Comparison of ENCODE assay signal across 17 cellular contexts in the genomic region with DNA sequence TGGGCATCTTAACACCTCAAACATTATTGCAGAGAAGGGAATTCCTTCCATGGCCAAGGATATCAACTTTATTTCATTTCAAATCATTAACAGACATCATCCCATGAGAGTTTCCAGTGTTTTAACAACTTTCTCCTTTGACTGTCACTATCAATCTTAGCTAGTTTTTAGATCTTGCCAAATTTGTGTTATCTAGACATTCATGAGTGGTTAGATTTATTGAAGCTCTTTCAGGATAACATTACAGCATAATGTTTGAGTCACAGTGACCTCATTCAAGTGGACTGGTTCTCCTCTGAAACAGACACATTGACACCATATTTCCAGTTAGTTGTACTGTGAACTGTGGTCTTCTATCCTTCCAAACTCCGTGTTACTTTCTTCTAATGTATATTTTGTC. TPM values are rescaled to one million over a fixed set of nuclear protein-coding genes. Genes with fewer than 3 reads are reported as not detected.
DNase-seq lines count a peak whose midpoint lies in the region; ATAC-seq and TF ChIP-seq lines count a peak whose summit lies in the region.
"Had no signal": no experiment of that assay in that cellular context is flagged by ENCODE, and none has a peak within 500 bp of the region (broad histone marks: within the 10 kb centered on the region; RNA-seq: fewer than 3 reads in every experiment).

No MANE protein-coding gene starts in this region.

- H3K27ac ChIP-seq in AG04450 (ENCODE audit: low read depth, low read length) = no peak overlapping the region
- H3K27ac ChIP-seq in fibroblast of lung (ENCODE audit: insufficient read depth, low read length) = no peak overlapping the region
- no peak overlapping the region for H3K27ac ChIP-seq in ovary
- no peak overlapping the region for H3K27ac ChIP-seq in gastrocnemius medialis
- H3K27ac ChIP-seq: left ventricle myocardium inferior had no signal

- 29 to 43% (median 30%) methylated on average over 1 of the region's 1 CpG for WGBS in ovary, 3 donors

- POLR2A ChIA-PET in AG04450 (lab: Yijun Ruan, JAX) (no interaction called here), GM10248 (lab: Yijun Ruan, JAX) (no interaction called here), T-cell (lab: Charles Lee) (no interaction called here)

- no peaks in the 10 kb centered on the region for H3K36me3 Mint-ChIP-seq in T-cell
- H3K36me3 Mint-ChIP-seq: naive thymus-derived CD4-positive, alpha-beta T cell had no signal

- peaks cover 31 to 52% of the 10 kb centered on the region in 2 donors for H3K27me3 Mint-ChIP-seq in T-cell

- H3K36me3 ChIP-seq in fibroblast of lung (ENCODE audit: control insufficient read depth, insufficient read depth, low read length) = no peaks in the 10 kb centered on the region
- H3K36me3 ChIP-seq in ovary = no peaks in the 10 kb centered on the region
- H3K36me3 ChIP-seq in gastrocnemius medialis = no peaks in the 10 kb centered on the region
- H3K36me3 ChIP-seq: left ventricle myocardium inferior had no signal

- H3K9ac ChIP-seq in fibroblast of lung (ENCODE audit: insufficient read depth, low read length) = no peak overlapping the region

- no peaks in the 10 kb centered on the region for H3K79me2 ChIP-seq in fibroblast of lung (ENCODE audit: control insufficient read depth, insufficient read depth, low read length)

- no peaks in the 10 kb centered on the region for H3K9me3 Mint-ChIP-seq in T-cell
- H3K9me3 Mint-ChIP-seq: endodermal cell; naive thymus-derived CD4-positive, alpha-beta T cell had no signal

- TF ChIP-seq EP300 in ovary (IDR thresholded peaks at IDR 0.05) = peak; percentile 52

- no peak for TF ChIP-seq CTCF in AG04450 (IDR thresholded peaks at IDR 0.05; ENCODE audit: low read depth, low read length)
- TF ChIP-seq CTCF in fibroblast of lung (conservative IDR thresholded peaks at IDR 0.05 in 1 of 2, IDR thresholded peaks at IDR 0.05 in 1 of 2; ENCODE audit: low read depth in 1 of 2, low read length in 2 of 2) = no peak
- no peak for TF ChIP-seq CTCF in ovary (IDR thresholded peaks at IDR 0.05)
- no peak for TF ChIP-seq CTCF in GM10248 (IDR thresholded peaks at IDR 0.05; ENCODE audit: control extremely low read depth, extremely low read depth, low read depth, missing control alignments)
- TF ChIP-seq CTCF in gastrocnemius medialis (IDR thresholded peaks at IDR 0.05 in 4 of 5, conservative IDR thresholded peaks at IDR 0.05 in 1 of 5) = no peak

- H3K27me3 ChIP-seq in AG04450 (ENCODE audit: control insufficient read depth, insufficient read depth, low read length) (peaks cover 15% of the 10 kb centered on the region), fibroblast of lung (ENCODE audit: control insufficient read depth, insufficient read depth, low read length) (peaks cover 10% of the 10 kb centered on the region), ovary (no peaks in the 10 kb centered on the region), gastrocnemius medialis (no peaks in the 10 kb centered on the region)

- no peak overlapping the region for H3K4me3 ChIP-seq in AG04450 (ENCODE audit: low read depth, low read length)
- no peak overlapping the region for H3K4me3 ChIP-seq in fibroblast of lung (replicated peaks in 1 of 4; ENCODE audit: control extremely low read depth in 1 of 4, insufficient read depth in 1 of 4, low read depth in 3 of 4, low read length in 4 of 4)
- H3K4me3 ChIP-seq in ovary = no peak overlapping the region
- H3K4me3 ChIP-seq in gastrocnemius medialis = no peak overlapping the region
- H3K4me3 ChIP-seq: left ventricle myocardium inferior had no signal

- no peak overlapping the region for H3K4me2 ChIP-seq in fibroblast of lung (ENCODE audit: extremely low read depth, insufficient read depth, low read length)

- intact Hi-C loops in ovary (cut with DNase I) (no loop called here), gastrocnemius medialis (cut with DNase I; ENCODE audit: low total_unique reads) (no loop called here)

- H3K27ac Mint-ChIP-seq in T-cell = no peak overlapping the region
- H3K27ac Mint-ChIP-seq: endodermal cell; naive thymus-derived CD4-positive, alpha-beta T cell had no signal

- H3K9me3 ChIP-seq in AG04450 (ENCODE audit: control insufficient read depth, insufficient read depth, low read length) (no peaks in the 10 kb centered on the region), fibroblast of lung (ENCODE audit: control insufficient read depth, insufficient read depth, low read depth, low read length) (no peaks in the 10 kb centered on the region), ovary (no peaks in the 10 kb centered on the region), gastrocnemius medialis (no peaks in the 10 kb centered on the region)
- H3K9me3 ChIP-seq: left ventricle myocardium inferior had no signal

- in situ Hi-C loops in gastrocnemius medialis (cut with MboI; ENCODE audit: low sequenced_read_pairs in 4 of 4) = no loop called here

- H3K4me1 ChIP-seq in fibroblast of lung (ENCODE audit: control insufficient read depth, extremely low read depth, insufficient read depth, low read length) (peaks cover 11% of the 10 kb centered on the region), ovary (ENCODE audit: insufficient read depth) (peaks cover 5% of the 10 kb centered on the region), gastrocnemius medialis (peaks cover 0 to 5% of the 10 kb centered on the region in 2 donors)

- H3K4me1 Mint-ChIP-seq in T-cell = no peaks in the 10 kb centered on the region
- H3K4me1 Mint-ChIP-seq: naive thymus-derived CD4-positive, alpha-beta T cell had no signal

- no peak for ATAC-seq in T-cell (replicated peaks in 1 of 4)
- ATAC-seq in gastrocnemius medialis = no peak
- ATAC-seq: naive thymus-derived CD4-positive, alpha-beta T cell had no signal

- DNase-seq in AG04450 (ENCODE audit: low read depth, low spot score) = peak; percentile 30
- DNase-seq in NCI-H226 = peak; percentile 92
- DNase-seq in fibroblast of lung (ENCODE audit: low read depth in 2 of 2) = peak; percentile 89 to 95
- no peak for DNase-seq in ovary
- no peak for DNase-seq in T1000 (lab: John Stamatoyannopoulos, UW)
- DNase-seq in GM10248 (ENCODE audit: extremely low spot score) = no peak
- no peak for DNase-seq in T-cell
- no peak for DNase-seq in gastrocnemius medialis
- DNase-seq: activated effector memory CD4-positive, alpha-beta T cell treated with anti-CD3 and anti-CD28 coated beads, Interleukin-2, amount 50 U/mL, for 16 hours; endodermal cell; KBM-7; left ventricle myocardium inferior; naive thymus-derived CD4-positive, alpha-beta T cell; NCI-H1417; NCI-H446; retina; stimulated activated CD4-positive, alpha-beta T cell treated with anti-CD3 and anti-CD28 coated beads, Interleukin-2, amount 100 ng/mL, for 24 hours had no signal

- TF ChIP-seq POLR2A in ovary (IDR thresholded peaks at IDR 0.05) (no peak), gastrocnemius medialis (IDR thresholded peaks at IDR 0.05) (no peak)

- no peak overlapping the region for H3K4me3 Mint-ChIP-seq in T-cell
- H3K4me3 Mint-ChIP-seq: endodermal cell; naive thymus-derived CD4-positive, alpha-beta T cell had no signal

- CTCF ChIA-PET in AG04450 (lab: Charles Lee) = no interaction called here
- CTCF ChIA-PET in GM10248 (lab: Yijun Ruan, JAX) = no interaction called here
- CTCF ChIA-PET in T-cell (lab: Charles Lee) = no interaction called here

- H4K20me1 ChIP-seq in fibroblast of lung (ENCODE audit: control insufficient read depth, extremely low read depth, insufficient read depth, low read length) = no peaks in the 10 kb centered on the region

- no peak overlapping the region for H2AFZ ChIP-seq in fibroblast of lung (ENCODE audit: low read length)

RNA-seq across cellular contexts. Expression of gene TNFAIP8L3, which starts 8.6 kb away (rescaled TPM):
- polyA plus RNA-seq in AG04450 (2011; rRNA removed) = 0.30 and 0.36 TPM in 2 replicates
- 0.23 and 0.39 TPM in 2 replicates for polyA minus RNA-seq in AG04450 (2011; rRNA and poly(A)+ RNA removed)
- 10.7 and 12.3 TPM in 2 replicates for total RNA-seq in fibroblast of lung
- polyA plus RNA-seq in fibroblast of lung = 0.57 and 3.9 TPM in 2 replicates
- 1.3 and 8.8 TPM in 2 replicates for polyA plus RNA-seq in fibroblast of lung (2012)
- polyA minus RNA-seq in fibroblast of lung (ENCODE audit: low replicate concordance) = 0.35 and 1.5 TPM in 2 replicates
- total RNA-seq in ovary = 10 to 100 TPM; 10.2 to 60.7 (median 24.1) TPM
- polyA plus RNA-seq in ovary = 10 to 100 TPM; 11.6 to 76.5 TPM
- not detected for total RNA-seq in T-cell
- total RNA-seq in gastrocnemius medialis = 1 to 10 TPM in 3 of 4 donors, under 1 TPM in 1; 0.75 to 4.9 (median 4.2) TPM
- total RNA-seq: naive thymus-derived CD4-positive, alpha-beta T cell had no signal
- polyA plus RNA-seq: naive thymus-derived CD4-positive, alpha-beta T cell had no signal

Comparison
In these comparisons a context has a peak if more than half of its experiments do, and no peak if none do; other contexts are left out.
1. DNase-seq: peak in AG04450 (single experiment), NCI-H226 (single experiment) and fibroblast of lung (2 of 2); none in ovary (0 of 5), T1000 (single experiment), GM10248 (single experiment), T-cell (0 of 34) and gastrocnemius medialis (0 of 2).